In genomic region chr20:21240394-21240793, GRCh38 we compare ENCODE assay signal across 21 cellular contexts.
"Had no signal": no experiment of that assay in that cellular context is flagged by ENCODE, and none has a peak within 500 bp of the region (broad histone marks: within the 10 kb centered on the region; RNA-seq: fewer than 3 reads in every experiment).

No MANE protein-coding gene starts in this region.

- ATAC-seq: activated naive CD8-positive, alpha-beta T cell treated with anti-CD3 and anti-CD28 coated beads, Interleukin-2, amount 50 U/mL, for 24 hours; left lobe of liver; sciatic nerve; upper lobe of right lung had no signal

- H3K27ac Mint-ChIP-seq: activated CD4-positive, alpha-beta T cell treated with anti-CD3 and anti-CD28 coated beads, Interleukin-2, amount 10 ng/mL, durations not matched to agents 7 days and 5 days; activated naive CD8-positive, alpha-beta T cell treated with anti-CD3 and anti-CD28 coated beads, Interleukin-2, amount 50 U/mL, for 24 hours; activated T-helper 1 cell treated with anti-CD3 and anti-CD28 coated beads, Interleukin-12 subunit alpha, Interleukin-12 subunit beta, Interleukin-2, Interleukin-4 antibody, amounts not matched to agents 30 ng/mL and 10 ng/mL and 1 ng/mL, durations not matched to agents 14 hours and 24 hours and 36 hours; dendritic cell treated with granulocyte-macrophage colony-stimulating factor and Interleukin-4, amounts not matched to agents 40 ng/mL and 50 ng/mL, for 4 days; T-helper 2 cell treated with Interferon-gamma antibody and Interleukin-4, amounts not matched to agents 5 μg/mL and 100 μg/mL, for 36 hours had no signal

- DNase-seq: activated CD4-positive, alpha-beta T cell treated with anti-CD3 and anti-CD28 coated beads, Interleukin-2, amount 10 ng/mL, durations not matched to agents 7 days and 5 days; activated CD4-positive, CD25-positive, alpha-beta regulatory T cell; activated naive CD4-positive, alpha-beta T cell; activated naive CD8-positive, alpha-beta T cell treated with anti-CD3 and anti-CD28 coated beads, Interleukin-2, amount 50 U/mL, for 24 hours; aorta; cerebellar nuclear complex; effector memory CD4-positive, alpha-beta T cell; head of caudate nucleus; spleen; stimulated activated CD4-positive, alpha-beta T cell treated with anti-CD3 and anti-CD28 coated beads, Interleukin-1b, Interleukin-23, amount 100 ng/mL, for 48 hours; stomach; testis; upper lobe of right lung had no signal

- H3K4me3 ChIP-seq: spleen, stomach, testis, upper lobe of right lung had no signal

- H3K9ac ChIP-seq: parathyroid adenoma had no signal

- H3K9me3 ChIP-seq: spleen, stomach, testis, upper lobe of right lung had no signal

- H3K4me3 Mint-ChIP-seq: activated CD4-positive, alpha-beta T cell treated with anti-CD3 and anti-CD28 coated beads, Interleukin-2, amount 10 ng/mL, durations not matched to agents 7 days and 5 days; activated naive CD8-positive, alpha-beta T cell treated with anti-CD3 and anti-CD28 coated beads, Interleukin-2, amount 50 U/mL, for 24 hours; activated T-helper 1 cell treated with anti-CD3 and anti-CD28 coated beads, Interleukin-12 subunit alpha, Interleukin-12 subunit beta, Interleukin-2, Interleukin-4 antibody, amounts not matched to agents 30 ng/mL and 10 ng/mL and 1 ng/mL, durations not matched to agents 14 hours and 24 hours and 36 hours; dendritic cell treated with granulocyte-macrophage colony-stimulating factor and Interleukin-4, amounts not matched to agents 40 ng/mL and 50 ng/mL, for 4 days; T-helper 2 cell treated with Interferon-gamma antibody and Interleukin-4, amounts not matched to agents 5 μg/mL and 100 μg/mL, for 36 hours had no signal

- H3K27ac ChIP-seq: epithelial cell of prostate, parathyroid adenoma, spleen, stomach, testis, upper lobe of right lung had no signal

- H3K79me2 ChIP-seq: parathyroid adenoma had no signal

- H3K27me3 ChIP-seq: spleen, stomach, testis, upper lobe of right lung had no signal

- FAIRE-seq: frontal cortex had no signal

- H2AFZ ChIP-seq: parathyroid adenoma had no signal

- H3K27me3 Mint-ChIP-seq: activated CD4-positive, alpha-beta T cell treated with anti-CD3 and anti-CD28 coated beads, Interleukin-2, amount 10 ng/mL, durations not matched to agents 7 days and 5 days; activated naive CD8-positive, alpha-beta T cell treated with anti-CD3 and anti-CD28 coated beads, Interleukin-2, amount 50 U/mL, for 24 hours; dendritic cell treated with granulocyte-macrophage colony-stimulating factor and Interleukin-4, amounts not matched to agents 40 ng/mL and 50 ng/mL, for 4 days had no signal

- H3K9me3 Mint-ChIP-seq: activated CD4-positive, alpha-beta T cell treated with anti-CD3 and anti-CD28 coated beads, Interleukin-2, amount 10 ng/mL, durations not matched to agents 7 days and 5 days; activated naive CD8-positive, alpha-beta T cell treated with anti-CD3 and anti-CD28 coated beads, Interleukin-2, amount 50 U/mL, for 24 hours; activated T-helper 1 cell treated with anti-CD3 and anti-CD28 coated beads, Interleukin-12 subunit alpha, Interleukin-12 subunit beta, Interleukin-2, Interleukin-4 antibody, amounts not matched to agents 30 ng/mL and 10 ng/mL and 1 ng/mL, durations not matched to agents 14 hours and 24 hours and 36 hours; dendritic cell treated with granulocyte-macrophage colony-stimulating factor and Interleukin-4, amounts not matched to agents 40 ng/mL and 50 ng/mL, for 4 days; T-helper 2 cell treated with Interferon-gamma antibody and Interleukin-4, amounts not matched to agents 5 μg/mL and 100 μg/mL, for 36 hours had no signal
